Comparison of ENCODE assay signal across 8 cellular contexts in the genomic region with DNA sequence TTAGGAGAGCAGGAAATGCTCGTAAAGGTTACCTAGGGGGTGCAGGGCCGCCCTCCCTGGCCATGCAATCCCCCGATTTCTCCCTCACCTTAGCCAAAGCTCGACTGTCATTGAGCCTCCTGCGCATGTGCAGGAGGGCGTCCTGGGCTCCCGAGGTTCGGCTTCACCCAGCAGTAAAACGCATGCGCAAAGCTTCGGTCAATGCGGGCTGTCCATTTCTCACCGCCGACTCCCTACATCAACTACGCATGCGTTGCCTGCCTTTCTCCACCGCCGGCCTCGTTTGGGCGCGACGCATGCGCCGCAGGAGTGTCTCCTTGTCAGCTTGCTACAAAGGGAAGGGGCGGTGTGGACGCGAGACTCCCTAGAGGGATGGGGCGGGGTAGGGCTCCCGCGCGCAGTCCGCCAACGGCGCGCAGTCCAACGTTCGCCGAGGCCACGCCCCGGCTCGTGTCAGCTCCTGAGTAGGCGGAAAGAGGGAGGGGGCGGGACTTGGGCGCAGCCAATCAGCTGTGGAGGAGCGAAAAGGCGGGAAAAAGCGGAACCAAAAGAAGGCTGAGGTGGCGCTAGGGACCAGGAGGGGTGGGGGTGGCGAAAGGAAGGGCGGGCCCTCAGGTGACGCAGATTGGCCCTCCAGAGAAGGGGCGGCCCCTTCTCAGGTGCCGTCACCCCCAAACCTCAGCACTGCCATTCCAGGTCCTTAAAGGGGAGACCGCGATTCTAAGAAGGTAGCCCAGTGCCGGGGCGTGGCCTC. TPM values are rescaled to one million over a fixed set of nuclear protein-coding genes. Genes with fewer than 3 reads are reported as not detected.
A peak's percentile ranks its signal among the peaks of the same experiment; 100 is the strongest.
DNase-seq lines count a peak whose midpoint lies in the region; ATAC-seq, FAIRE-seq and TF ChIP-seq lines count a peak whose summit lies in the region.

A gene with protein sequence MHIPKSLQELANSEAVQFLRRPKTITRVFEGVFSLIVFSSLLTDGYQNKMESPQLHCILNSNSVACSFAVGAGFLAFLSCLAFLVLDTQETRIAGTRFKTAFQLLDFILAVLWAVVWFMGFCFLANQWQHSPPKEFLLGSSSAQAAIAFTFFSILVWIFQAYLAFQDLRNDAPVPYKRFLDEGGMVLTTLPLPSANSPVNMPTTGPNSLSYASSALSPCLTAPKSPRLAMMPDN (plus strand): TSS at position 558 of the 754 bp plus-strand sequence. CDS start 1,476 bp downstream, outside the sequence.
A gene (minus strand): TSS at position 131 of the 754 bp plus-strand sequence. CDS start 20 bp downstream, at position 111.

- H3K27me3 ChIP-seq in BE2C, result no peaks in the 10 kb centered on the region

- peaks cover 1% of the 10 kb centered on the region for H3K36me3 Mint-ChIP-seq in activated CD4-positive, alpha-beta T cell treated with anti-CD3 and anti-CD28 coated beads for 36 hours (ENCODE audit: low read depth)

- POLR2A ChIA-PET in activated CD4-positive, alpha-beta T cell treated with anti-CD3 and anti-CD28 coated beads for 36 hours (lab: Charles Lee), result interaction anchor here (0.5 to 2.7 kb wide), 13 partner anchors 28 to 1300 kb away, joined by 3 to 10 read pairs (median 4); a partner anchor contains a TSS

- H3K36me3 ChIP-seq in BE2C (no peaks in the 10 kb centered on the region), kidney (ENCODE audit: control insufficient read depth in 1 of 2, insufficient read depth in 2 of 2, low read length in 2 of 2) (no peaks in the 10 kb centered on the region)

- H3K4me1 ChIP-seq in BE2C (peaks cover 4% of the 10 kb centered on the region), kidney (ENCODE audit: control insufficient read depth in 1 of 2, insufficient read depth in 1 of 2, low read depth in 1 of 2, low read length in 2 of 2) (peaks cover 5 to 7% of the 10 kb centered on the region in 2 donors)

- H3K4me3 ChIP-seq in BE2C (ENCODE audit: low read depth, low read length) (peak within 1 kb of the TSS; percentile 79), choroid plexus epithelial cell (ENCODE audit: low read depth, low read length) (peak within 1 kb of the TSS; percentile 66), kidney (ENCODE audit: low read length in 2 of 2) (peak within 1 kb of the TSS; percentile 82 to 90)

- H3K27me3 Mint-ChIP-seq in activated CD4-positive, alpha-beta T cell treated with anti-CD3 and anti-CD28 coated beads for 36 hours, result no peaks in the 10 kb centered on the region

- FAIRE-seq in GM19239 (lab: Jason Lieb, UNC), result peak; percentile 100
- peak; percentile 95 for FAIRE-seq in kidney (lab: Jason Lieb, UNC)

- H3K9me3 ChIP-seq in BE2C, result peaks cover 5% of the 10 kb centered on the region; the same call in 1 of the 2 replicates
- no peaks in the 10 kb centered on the region for H3K9me3 ChIP-seq in kidney (ENCODE audit: control insufficient read depth in 1 of 2, low read length in 2 of 2)

- intact Hi-C loops in activated CD4-positive, alpha-beta T cell treated with anti-CD3 and anti-CD28 coated beads for 36 hours (cut with DNase I, micrococcal nuclease), result loop anchor here (1.0 to 10.0 kb wide), 19 partner anchors 27 to 1513 kb away; a partner anchor contains a TSS
- intact Hi-C loops in kidney (cut with DNase I), result no loop called here

- no peak for TF ChIP-seq CTCF in BE2C (IDR thresholded peaks at IDR 0.05; ENCODE audit: low read depth, low read length)
- TF ChIP-seq CTCF in choroid plexus epithelial cell (conservative IDR thresholded peaks at IDR 0.05; ENCODE audit: low read depth, low read length), result no peak
- TF ChIP-seq CTCF in kidney (IDR thresholded peaks at IDR 0.05; ENCODE audit: borderline replicate concordance, extremely low read depth, insufficient read depth), result peak; percentile 2

- DNase-seq in BE2C, result peak; percentile 99
- DNase-seq in GM19239 (ENCODE audit: insufficient read length, low spot score), result peak; percentile 92
- peak; percentile 98 for DNase-seq in NCI-H510A treated with DMSO at 0.1 percent for 48 hours (lab: John Stamatoyannopoulos, UW)
- peak; percentile 99 for DNase-seq in activated CD4-positive, alpha-beta T cell treated with anti-CD3 and anti-CD28 coated beads for 36 hours
- DNase-seq in choroid plexus epithelial cell (ENCODE audit: low read depth), result peak; percentile 100
- peak; percentile 100 for DNase-seq in kidney
- peak; percentile 92 to 97 for DNase-seq in stimulated activated CD4-positive, alpha-beta T cell treated with anti-CD3 and anti-CD28 coated beads, Interleukin-15, amount 100 ng/mL, for 1 hour (ENCODE audit: low read depth in 1 of 2, low spot score in 1 of 2)

- no peaks in the 10 kb centered on the region for H3K9me3 Mint-ChIP-seq in activated CD4-positive, alpha-beta T cell treated with anti-CD3 and anti-CD28 coated beads for 36 hours (ENCODE audit: low read depth)

- peak; percentile 88 for ATAC-seq in HG03442 (IDR thresholded peaks at IDR 0.05; ENCODE audit: unreplicated experiment)
- ATAC-seq in activated CD4-positive, alpha-beta T cell treated with anti-CD3 and anti-CD28 coated beads for 36 hours, result peak; percentile 90

- H3K9ac ChIP-seq in kidney (ENCODE audit: low read length in 2 of 2), result peak within 1 kb of the TSS; percentile 82 to 97

- peak within 1 kb of the TSS; percentile 84 for H3K4me3 Mint-ChIP-seq in activated CD4-positive, alpha-beta T cell treated with anti-CD3 and anti-CD28 coated beads for 36 hours

- H3K27ac ChIP-seq in kidney (ENCODE audit: low read depth in 2 of 2, low read length in 2 of 2), result peak within 1 kb of the TSS; percentile 90 to 94

- H3K4me1 Mint-ChIP-seq in activated CD4-positive, alpha-beta T cell treated with anti-CD3 and anti-CD28 coated beads for 36 hours, result peaks cover 13% of the 10 kb centered on the region

- CTCF ChIA-PET in activated CD4-positive, alpha-beta T cell treated with anti-CD3 and anti-CD28 coated beads for 36 hours (lab: Charles Lee), result interaction anchor here (0.6 to 2.3 kb wide), 17 partner anchors 14 to 432 kb away, joined by 3 to 17 read pairs (median 4); a partner anchor contains a TSS

- peak within 1 kb of the TSS; percentile 95 for H3K27ac Mint-ChIP-seq in activated CD4-positive, alpha-beta T cell treated with anti-CD3 and anti-CD28 coated beads for 36 hours

RNA-seq across cellular contexts. Expression of the first gene that starts in this region (rescaled TPM):
- polyA plus RNA-seq in BE2C (2012; ENCODE audit: insufficient read depth, insufficient read length, low read depth), result 1.7 TPM
- under 1 TPM in 1 of 2 experiments, not detected in 1; 0.25 TPM for total RNA-seq in activated CD4-positive, alpha-beta T cell treated with anti-CD3 and anti-CD28 coated beads for 36 hours
- total RNA-seq in kidney, result not detected
- polyA plus RNA-seq in kidney (ENCODE audit: insufficient read depth, low read depth, low replicate concordance), result not detected

RNA-seq across cellular contexts. Expression of the second gene that starts in this region (rescaled TPM):
- polyA plus RNA-seq in BE2C (2012; ENCODE audit: insufficient read depth, insufficient read length, low read depth), result 3.1 TPM
- 10 to 100 TPM; 18.9 to 21.5 TPM for total RNA-seq in activated CD4-positive, alpha-beta T cell treated with anti-CD3 and anti-CD28 coated beads for 36 hours
- 9.2 TPM for total RNA-seq in kidney
- polyA plus RNA-seq in kidney (ENCODE audit: insufficient read depth, low read depth, low replicate concordance), result 15.7 TPM

Comparison
In these comparisons a context has a peak if more than half of its experiments do, and no peak if none do; other contexts are left out.
1. Peak in every context shown above with its lines: DNase-seq, ATAC-seq, H3K4me3 ChIP-seq and H3K27ac ChIP-seq.